Comparison of ENCODE assay signal across 9 cellular contexts in the genomic region with DNA sequence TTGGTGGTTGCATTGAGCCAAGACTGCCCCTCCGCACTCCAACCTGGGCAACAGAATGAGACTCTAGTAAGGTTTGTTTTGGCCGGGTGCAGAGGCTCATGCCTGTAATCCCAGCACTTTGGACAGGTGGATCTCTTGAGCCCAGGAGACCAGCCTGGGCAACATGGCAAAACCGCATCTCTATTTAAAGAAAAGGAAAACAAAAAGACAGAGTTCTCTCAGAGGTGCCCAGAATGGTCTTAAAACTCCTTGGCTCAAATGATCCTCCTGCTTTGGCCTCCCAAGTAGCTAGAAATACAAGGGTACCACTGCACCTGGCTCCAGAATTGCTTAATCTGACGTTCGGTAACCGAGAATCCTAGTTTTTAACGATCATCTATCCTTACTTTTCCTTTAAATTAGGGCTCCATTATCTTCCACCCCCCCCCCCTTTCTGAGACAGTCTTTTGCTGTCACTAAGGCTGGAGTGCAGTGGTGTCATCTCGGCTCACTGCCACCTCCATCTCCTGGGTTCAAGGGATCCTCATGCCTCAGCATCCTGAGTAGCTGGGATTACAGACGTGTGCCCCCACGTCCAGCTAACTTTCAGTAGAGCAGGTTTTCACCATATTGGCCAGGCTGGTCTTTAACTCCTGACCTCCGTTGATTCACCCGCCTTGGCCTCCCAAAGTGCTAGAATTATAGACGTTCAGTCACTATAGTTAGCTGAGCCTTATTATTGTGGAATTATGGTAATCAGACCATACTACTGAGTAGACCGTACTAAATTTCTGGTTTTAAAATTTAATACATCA. TPM values are rescaled to one million over a fixed set of nuclear protein-coding genes. Genes with fewer than 3 reads are reported as not detected.
DNase-seq lines count a peak whose midpoint lies in the region; ATAC-seq and TF ChIP-seq lines count a peak whose summit lies in the region.
"Had no signal": no experiment of that assay in that cellular context is flagged by ENCODE, and none has a peak within 500 bp of the region (broad histone marks: within the 10 kb centered on the region; RNA-seq: fewer than 3 reads in every experiment).

No MANE protein-coding gene starts in this region.

- no peak for ATAC-seq in GM19397 (IDR thresholded peaks at IDR 0.05; ENCODE audit: unreplicated experiment)
- ATAC-seq: heart left ventricle had no signal

- no peak overlapping the region for H3K27ac ChIP-seq in MM.1S (ENCODE audit: low read length)
- H3K27ac ChIP-seq in coronary artery = peak overlapping the region in 1 of 2 donors; percentile 96

- CTCF ChIA-PET in Caco-2 (lab: Charles Lee) = no interaction called here

- H3K9me2 ChIP-seq in MM.1S (replicated peaks; ENCODE audit: insufficient read depth, low read length) = no peaks in the 10 kb centered on the region

- H3K4me2 ChIP-seq in MM.1S (ENCODE audit: low read depth, low read length) = peak overlapping the region; percentile 73; the same call in 1 of the 2 replicates

- H3K27me3 Mint-ChIP-seq in Caco-2 (ENCODE audit: insufficient read depth, unreplicated experiment) (no peaks in the 10 kb centered on the region), neural crest cell (ENCODE audit: low read depth) (no peaks in the 10 kb centered on the region)

- POLR2A ChIA-PET in Caco-2 (lab: Charles Lee) = interaction anchor here (0.6 to 1.8 kb wide), 2 partner anchors 17 to 387 kb away, joined by 4 to 11 read pairs; no protein-coding TSS in a partner anchor

- 0 out of 2 replicates have a peak, but pooled peaks cover 3% of the 10 kb centered on the region for H4K20me1 ChIP-seq in MM.1S (ENCODE audit: insufficient read depth, low read length)

- DNase-seq in Caco-2 (no peak), MM.1S (no peak), coronary artery (ENCODE audit: low spot score) (no peak), neural crest cell (ENCODE audit: low read depth, low spot score) (no peak), dedifferentiated amniotic fluid mesenchymal stem cell (ENCODE audit: extremely low spot score) (no peak), AG08396 (ENCODE audit: low spot score) (no peak)
- DNase-seq in activated effector memory CD4-positive, alpha-beta T cell treated with anti-CD3 and anti-CD28 coated beads, Interleukin-2, amount 50 U/mL, for 16 hours = no peak
- DNase-seq: heart left ventricle had no signal

- intact Hi-C loops in Caco-2 (cut with micrococcal nuclease; ENCODE audit: unreplicated experiment) = no loop called here

- no peaks in the 10 kb centered on the region for H3K27me3 ChIP-seq in Caco-2 (replicated peaks; ENCODE audit: control insufficient read depth, insufficient read depth, low read length)
- no peaks in the 10 kb centered on the region for H3K27me3 ChIP-seq in MM.1S (replicated peaks; ENCODE audit: insufficient read depth, low read length)
- H3K27me3 ChIP-seq: heart left ventricle had no signal

- TF ChIP-seq CTCF in Caco-2 (IDR thresholded peaks at IDR 0.05; ENCODE audit: insufficient read depth in 1 of 2, low read depth in 1 of 2, low read length in 1 of 2, severe bottlenecking in 1 of 2, unreplicated experiment in 1 of 2) = no peak
- no peak for TF ChIP-seq CTCF in MM.1S (IDR thresholded peaks at IDR 0.05; ENCODE audit: low read length)
- no peak for TF ChIP-seq CTCF in coronary artery (IDR thresholded peaks at IDR 0.05)
- no peak for TF ChIP-seq CTCF in neural crest cell (conservative IDR thresholded peaks at IDR 0.05)

- H3K27ac Mint-ChIP-seq in Caco-2 (ENCODE audit: unreplicated experiment) (no peak overlapping the region), neural crest cell (ENCODE audit: unreplicated experiment) (no peak overlapping the region)

- H3K36me3 ChIP-seq in Caco-2 (ENCODE audit: control insufficient read depth, insufficient read depth, low read length) (peaks cover 12% of the 10 kb centered on the region), MM.1S (replicated peaks; ENCODE audit: insufficient read depth, low read length) (peaks cover 12% of the 10 kb centered on the region)

- no peak overlapping the region for H3K9ac ChIP-seq in MM.1S (ENCODE audit: low read length)

- peaks cover 67% of the 10 kb centered on the region for H3F3A ChIP-seq in MM.1S (ENCODE audit: insufficient read depth, low read length)

- peak overlapping the region; percentile 96 for H3K4me3 Mint-ChIP-seq in Caco-2 (ENCODE audit: unreplicated experiment)
- H3K4me3 Mint-ChIP-seq in neural crest cell = peak overlapping the region; percentile 99

- H3K36me3 Mint-ChIP-seq in Caco-2 (ENCODE audit: insufficient read depth, unreplicated experiment) (peaks cover 96% of the 10 kb centered on the region), neural crest cell (ENCODE audit: low read depth) (peaks cover 38% of the 10 kb centered on the region)

- H3K4me1 ChIP-seq in Caco-2 = peaks cover 31% of the 10 kb centered on the region
- H3K4me1 ChIP-seq in MM.1S (ENCODE audit: low read length) = peaks cover 20% of the 10 kb centered on the region

- peaks cover 62% of the 10 kb centered on the region for H3K79me2 ChIP-seq in MM.1S (ENCODE audit: low read length)

- H3K4me1 Mint-ChIP-seq in Caco-2 (ENCODE audit: low read depth, unreplicated experiment) (peaks cover 15% of the 10 kb centered on the region), neural crest cell (peaks cover 46% of the 10 kb centered on the region)

- H3K9me3 ChIP-seq in Caco-2 = no peaks in the 10 kb centered on the region
- no peaks in the 10 kb centered on the region for H3K9me3 ChIP-seq in MM.1S (replicated peaks; ENCODE audit: insufficient read depth, low read length)
- H3K9me3 ChIP-seq: heart left ventricle had no signal

- H3K9me3 Mint-ChIP-seq in Caco-2 (ENCODE audit: unreplicated experiment) = no peaks in the 10 kb centered on the region
- no peaks in the 10 kb centered on the region for H3K9me3 Mint-ChIP-seq in neural crest cell

- H2AFZ ChIP-seq in MM.1S (ENCODE audit: low read length) = no peak overlapping the region

- H3K4me3 ChIP-seq in Caco-2 (ENCODE audit: low read depth, low read length) (peak overlapping the region; percentile 19), MM.1S (ENCODE audit: low read length) (no peak overlapping the region), coronary artery (peak overlapping the region; percentile 90)

- no TSS peak for BruUV-seq in Caco-2 (replicated peaks; lab: Mats Ljungman, UMichigan)

RNA-seq across cellular contexts. Expression of a gene that starts 1.7 kb away (rescaled TPM):
- total RNA-seq in Caco-2 (2022) (1,811 and 1,967 TPM in 2 replicates), neural crest cell (1,203 and 1,208 TPM in 2 replicates)

RNA-seq across cellular contexts. Expression of a gene that starts 2.2 kb away (rescaled TPM):
- total RNA-seq in Caco-2 (2022) (118 and 126 TPM in 2 replicates), neural crest cell (88.1 and 90.1 TPM in 2 replicates)

RNA-seq across cellular contexts. Expression of a gene that starts 14.3 kb away (rescaled TPM):
- total RNA-seq in Caco-2 (2022) (97.8 and 108 TPM in 2 replicates), neural crest cell (50.2 and 50.3 TPM in 2 replicates)

RNA-seq across cellular contexts. Expression of a gene that starts 18.5 kb away (rescaled TPM):
- total RNA-seq in Caco-2 (2022) (185 and 194 TPM in 2 replicates), neural crest cell (32.5 and 35.1 TPM in 2 replicates)

RNA-seq across cellular contexts. Expression of a gene that starts 40.6 kb away (rescaled TPM):
- 306 and 366 TPM in 2 replicates for total RNA-seq in Caco-2 (2022)
- total RNA-seq in neural crest cell = 199 and 204 TPM in 2 replicates
